15 cellular contexts compared by ENCODE assay signal in genomic region chr10:22634606-22635467, GRCh38.
DNase-seq lines count a peak whose midpoint lies in the region; ATAC-seq and TF ChIP-seq lines count a peak whose summit lies in the region.
"Had no signal": no experiment of that assay in that cellular context is flagged by ENCODE, and none has a peak within 500 bp of the region (broad histone marks: within the 10 kb centered on the region; RNA-seq: fewer than 3 reads in every experiment).

No MANE protein-coding gene starts in this region.

- no peaks in the 10 kb centered on the region for H3K27me3 Mint-ChIP-seq in activated CD8-positive, alpha-beta memory T cell treated with anti-CD3 and anti-CD28 coated beads, Interleukin-2, amount 10 ng/mL, durations not matched to agents 7 days and 5 days
- no peaks in the 10 kb centered on the region for H3K27me3 Mint-ChIP-seq in activated CD8-positive, alpha-beta T cell treated with anti-CD3 and anti-CD28 coated beads, Interleukin-2, amount 10 ng/mL, durations not matched to agents 7 days and 5 days (ENCODE audit: low read depth)
- peaks cover 6 to 20% (median 19%) of the 10 kb centered on the region in 3 donors for H3K27me3 Mint-ChIP-seq in immature natural killer cell (ENCODE audit: low read depth in 3 of 3)

- no peak for ATAC-seq in activated CD8-positive, alpha-beta memory T cell treated with anti-CD3 and anti-CD28 coated beads, Interleukin-2, amount 10 ng/mL, durations not matched to agents 7 days and 5 days
- ATAC-seq in activated CD8-positive, alpha-beta T cell treated with anti-CD3 and anti-CD28 coated beads, Interleukin-2, amount 10 ng/mL, durations not matched to agents 7 days and 5 days: no peak
- ATAC-seq: left ventricle myocardium superior had no signal

- H3K27me3 ChIP-seq in stomach: no peaks in the 10 kb centered on the region

- peaks cover 18% of the 10 kb centered on the region for H3K36me3 Mint-ChIP-seq in activated CD8-positive, alpha-beta memory T cell treated with anti-CD3 and anti-CD28 coated beads, Interleukin-2, amount 10 ng/mL, durations not matched to agents 7 days and 5 days
- H3K36me3 Mint-ChIP-seq in activated CD8-positive, alpha-beta T cell treated with anti-CD3 and anti-CD28 coated beads, Interleukin-2, amount 10 ng/mL, durations not matched to agents 7 days and 5 days (ENCODE audit: low read depth): peaks cover 52% of the 10 kb centered on the region
- peaks cover 0 to 16% (median 11%) of the 10 kb centered on the region in 3 donors for H3K36me3 Mint-ChIP-seq in immature natural killer cell

- H3K27ac Mint-ChIP-seq in activated CD8-positive, alpha-beta memory T cell treated with anti-CD3 and anti-CD28 coated beads, Interleukin-2, amount 10 ng/mL, durations not matched to agents 7 days and 5 days: peak overlapping the region; percentile 81
- peak overlapping the region; percentile 81 for H3K27ac Mint-ChIP-seq in activated CD8-positive, alpha-beta T cell treated with anti-CD3 and anti-CD28 coated beads, Interleukin-2, amount 10 ng/mL, durations not matched to agents 7 days and 5 days
- peak overlapping the region; percentile 94 to 100 (median 98) for H3K27ac Mint-ChIP-seq in immature natural killer cell

- peaks cover 0 to 22% (median 8%) of the 10 kb centered on the region in 4 donors for H3K4me1 ChIP-seq in stomach

- TF ChIP-seq CTCF in stomach (IDR thresholded peaks at IDR 0.05): no peak

- POLR2A ChIA-PET in activated CD8-positive, alpha-beta T cell treated with anti-CD3 and anti-CD28 coated beads, Interleukin-2, amount 10 ng/mL, durations not matched to agents 7 days and 5 days (lab: Charles Lee): interaction anchor here (1.2 to 2.0 kb wide), 2 partner anchors 12 to 47 kb away, joined by 3 to 9 read pairs; no protein-coding TSS in a partner anchor

- no peak overlapping the region for H3K4me3 ChIP-seq in stomach
- H3K4me3 ChIP-seq: skin epidermis had no signal

- H3K4me1 Mint-ChIP-seq in activated CD8-positive, alpha-beta memory T cell treated with anti-CD3 and anti-CD28 coated beads, Interleukin-2, amount 10 ng/mL, durations not matched to agents 7 days and 5 days: peaks cover 84% of the 10 kb centered on the region
- H3K4me1 Mint-ChIP-seq in activated CD8-positive, alpha-beta T cell treated with anti-CD3 and anti-CD28 coated beads, Interleukin-2, amount 10 ng/mL, durations not matched to agents 7 days and 5 days (ENCODE audit: low read depth): peaks cover 89% of the 10 kb centered on the region
- peaks cover 99 to 100% of the 10 kb centered on the region in 2 donors for H3K4me1 Mint-ChIP-seq in immature natural killer cell

- CTCF ChIA-PET in activated CD8-positive, alpha-beta memory T cell treated with anti-CD3 and anti-CD28 coated beads, Interleukin-2, amount 10 ng/mL, durations not matched to agents 7 days and 5 days (lab: Charles Lee): interaction anchor here (1.3 to 1.6 kb wide), 2 partner anchors 12 to 30 kb away, joined by 3 to 7 read pairs; no protein-coding TSS in a partner anchor
- CTCF ChIA-PET in activated CD8-positive, alpha-beta T cell treated with anti-CD3 and anti-CD28 coated beads, Interleukin-2, amount 10 ng/mL, durations not matched to agents 7 days and 5 days (lab: Charles Lee): interaction anchor here (2.7 kb wide), 1 partner anchor 11 kb away, joined by 9 read pairs; no protein-coding TSS in a partner anchor

- peak overlapping the region; percentile 46 for H3K4me3 Mint-ChIP-seq in activated CD8-positive, alpha-beta memory T cell treated with anti-CD3 and anti-CD28 coated beads, Interleukin-2, amount 10 ng/mL, durations not matched to agents 7 days and 5 days
- H3K4me3 Mint-ChIP-seq in activated CD8-positive, alpha-beta T cell treated with anti-CD3 and anti-CD28 coated beads, Interleukin-2, amount 10 ng/mL, durations not matched to agents 7 days and 5 days: peak overlapping the region; percentile 7
- peak overlapping the region; percentile 71 to 82 (median 73) for H3K4me3 Mint-ChIP-seq in immature natural killer cell
- H3K4me3 Mint-ChIP-seq: CD14-positive monocyte had no signal

- DNase-seq in activated CD8-positive, alpha-beta memory T cell treated with anti-CD3 and anti-CD28 coated beads, Interleukin-2, amount 10 ng/mL, durations not matched to agents 7 days and 5 days: no peak
- no peak for DNase-seq in activated CD8-positive, alpha-beta memory T cell treated with anti-CD3 and anti-CD28 coated beads, Interleukin-2, amount 50 U/mL, for 4 hours
- DNase-seq in activated CD8-positive, alpha-beta T cell treated with anti-CD3 and anti-CD28 coated beads, Interleukin-2, amount 10 ng/mL, durations not matched to agents 7 days and 5 days: no peak
- DNase-seq in immature natural killer cell (peak in 2 of 3 donors; percentile 53 to 56), stomach (no peak), NCI-H146 treated with DMSO at 0.1 percent for 48 hours (lab: John Stamatoyannopoulos, UW; ENCODE audit: unreplicated experiment) (no peak), RPMI8226 (no peak), NCI-H1694 (lab: John Stamatoyannopoulos, UW) (no peak)
- DNase-seq: DND-41, foreskin melanocyte, left ventricle myocardium superior, NCI-H2029 treated with DMSO at 0.1 percent for 48 hours, NCI-H526 treated with DMSO at 0.1 percent for 48 hours had no signal

- no peak for TF ChIP-seq POLR2A in stomach (IDR thresholded peaks at IDR 0.05)

- no peaks in the 10 kb centered on the region for H3K9me3 Mint-ChIP-seq in activated CD8-positive, alpha-beta memory T cell treated with anti-CD3 and anti-CD28 coated beads, Interleukin-2, amount 10 ng/mL, durations not matched to agents 7 days and 5 days (ENCODE audit: low read depth)
- no peaks in the 10 kb centered on the region for H3K9me3 Mint-ChIP-seq in activated CD8-positive, alpha-beta T cell treated with anti-CD3 and anti-CD28 coated beads, Interleukin-2, amount 10 ng/mL, durations not matched to agents 7 days and 5 days (ENCODE audit: insufficient read depth)
- no peaks in the 10 kb centered on the region for H3K9me3 Mint-ChIP-seq in immature natural killer cell
- H3K9me3 Mint-ChIP-seq: CD14-positive monocyte had no signal

- H3K27ac ChIP-seq in stomach: peak overlapping the region in 4 of 5 donors; percentile 11 to 43 (median 35)

- WGBS in stomach, 5 donors: 78 to 86% (median 84%) methylated on average over 4 of the region's 4 CpGs

- no peak for TF ChIP-seq EP300 in stomach (IDR thresholded peaks at IDR 0.05)

- no peaks in the 10 kb centered on the region for H3K36me3 ChIP-seq in stomach

- no peaks in the 10 kb centered on the region for H3K9me3 ChIP-seq in stomach

- intact Hi-C loops in stomach (cut with DNase I; ENCODE audit: low total_unique reads): no loop called here

Comparison
In these comparisons a context has a peak if more than half of its experiments do, and no peak if none do; other contexts are left out.
1. DNase-seq: peak in immature natural killer cell (2 of 3); none in activated CD8-positive, alpha-beta memory T cell treated with anti-CD3 and anti-CD28 coated beads, Interleukin-2, amount 10 ng/mL, durations not matched to agents 7 days and 5 days (single experiment), activated CD8-positive, alpha-beta memory T cell treated with anti-CD3 and anti-CD28 coated beads, Interleukin-2, amount 50 U/mL, for 4 hours (single experiment), activated CD8-positive, alpha-beta T cell treated with anti-CD3 and anti-CD28 coated beads, Interleukin-2, amount 10 ng/mL, durations not matched to agents 7 days and 5 days (single experiment), stomach (single experiment), NCI-H146 treated with DMSO at 0.1 percent for 48 hours (single experiment), RPMI8226 (single experiment) and NCI-H1694 (single experiment).
2. H3K4me3 Mint-ChIP-seq: peak in every context shown above with its lines; median percentile 73 in immature natural killer cell; 46 in activated CD8-positive, alpha-beta memory T cell treated with anti-CD3 and anti-CD28 coated beads, Interleukin-2, amount 10 ng/mL, durations not matched to agents 7 days and 5 days; 7 in activated CD8-positive, alpha-beta T cell treated with anti-CD3 and anti-CD28 coated beads, Interleukin-2, amount 10 ng/mL, durations not matched to agents 7 days and 5 days.
3. Peak in every context shown above with its lines, with median percentiles within 50 percentile points of each other: H3K27ac Mint-ChIP-seq.